8 cellular contexts compared by ENCODE assay signal in the genomic region with DNA sequence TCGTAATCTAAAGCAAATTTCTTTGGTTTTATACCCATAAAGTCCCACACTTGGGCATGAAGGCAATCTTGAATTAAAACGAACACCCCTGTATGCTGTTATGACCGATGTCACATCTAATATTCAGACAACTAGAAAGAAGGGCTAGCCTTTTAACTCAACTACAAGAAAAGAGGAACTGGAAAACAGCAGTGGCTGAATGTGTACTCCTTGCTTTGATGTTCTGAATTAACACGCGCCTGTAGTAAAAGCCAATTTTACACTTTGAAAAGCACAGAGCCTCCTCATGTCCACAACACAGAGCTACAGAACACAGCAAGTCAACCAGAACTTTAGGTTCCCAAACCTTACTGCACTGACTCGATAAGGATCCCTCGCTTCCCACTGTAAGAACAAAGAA.
A peak's percentile ranks its signal among the peaks of the same experiment; 100 is the strongest.
DNase-seq lines count a peak whose midpoint lies in the region; ATAC-seq and TF ChIP-seq lines count a peak whose summit lies in the region.

No MANE protein-coding gene starts in this region.

- peak overlapping the region; percentile 19 for H3K27ac ChIP-seq in suprapubic skin

- H3K27ac Mint-ChIP-seq in activated naive CD4-positive, alpha-beta T cell treated with anti-CD3 and anti-CD28 coated beads, Interleukin-2, amount 50 U/mL, for 72 hours: peak overlapping the region; percentile 32 to 66
- no peak overlapping the region for H3K27ac Mint-ChIP-seq in activated naive CD4-positive, alpha-beta T cell treated with anti-CD3 and anti-CD28 coated beads, Interleukin-2, amount 10 ng/mL, durations not matched to agents 7 days and 5 days
- H3K27ac Mint-ChIP-seq in brain: peak overlapping the region; percentile 17 to 98 (median 59)
- no peak overlapping the region for H3K27ac Mint-ChIP-seq in activated CD4-positive, alpha-beta T cell treated with anti-CD3 and anti-CD28 coated beads, Interleukin-2, amount 10 ng/mL, durations not matched to agents 7 days and 5 days

- TF ChIP-seq CTCF in brain (conservative IDR thresholded peaks at IDR 0.05) (no peak), suprapubic skin (IDR thresholded peaks at IDR 0.05) (no peak)

- no peak for DNase-seq in activated naive CD4-positive, alpha-beta T cell treated with anti-CD3 and anti-CD28 coated beads, Interleukin-2, amount 50 U/mL, for 72 hours (ENCODE audit: low spot score in 2 of 2)
- DNase-seq in activated naive CD4-positive, alpha-beta T cell treated with anti-CD3 and anti-CD28 coated beads, Interleukin-2, amount 10 ng/mL, durations not matched to agents 7 days and 5 days: no peak
- DNase-seq in suprapubic skin (ENCODE audit: low spot score in 2 of 2): no peak
- DNase-seq in activated CD4-positive, CD25-positive, alpha-beta regulatory T cell (lab: John Stamatoyannopoulos, UW): no peak
- no peak for DNase-seq in activated CD4-positive, alpha-beta T cell treated with anti-CD3 and anti-CD28 coated beads, Interleukin-2, amount 10 ng/mL, durations not matched to agents 7 days and 5 days
- no peak for DNase-seq in effector CD4-positive, alpha-beta T cell

- no peak overlapping the region for H3K4me3 ChIP-seq in suprapubic skin

- no peak for ATAC-seq in activated naive CD4-positive, alpha-beta T cell treated with anti-CD3 and anti-CD28 coated beads, Interleukin-2, amount 50 U/mL, for 72 hours
- peak; percentile 69 for ATAC-seq in HG03342 (IDR thresholded peaks at IDR 0.05; ENCODE audit: unreplicated experiment)

- no peak overlapping the region for H3K4me3 Mint-ChIP-seq in activated naive CD4-positive, alpha-beta T cell treated with anti-CD3 and anti-CD28 coated beads, Interleukin-2, amount 10 ng/mL, durations not matched to agents 7 days and 5 days
- H3K4me3 Mint-ChIP-seq in brain: no peak overlapping the region
- H3K4me3 Mint-ChIP-seq in activated CD4-positive, alpha-beta T cell treated with anti-CD3 and anti-CD28 coated beads, Interleukin-2, amount 10 ng/mL, durations not matched to agents 7 days and 5 days: no peak overlapping the region

- no peaks in the 10 kb centered on the region for H3K9me3 ChIP-seq in suprapubic skin

- H3K9me3 Mint-ChIP-seq in activated naive CD4-positive, alpha-beta T cell treated with anti-CD3 and anti-CD28 coated beads, Interleukin-2, amount 50 U/mL, for 72 hours: peaks cover 0 to 4% of the 10 kb centered on the region in 2 donors
- peaks cover 10% of the 10 kb centered on the region for H3K9me3 Mint-ChIP-seq in activated naive CD4-positive, alpha-beta T cell treated with anti-CD3 and anti-CD28 coated beads, Interleukin-2, amount 10 ng/mL, durations not matched to agents 7 days and 5 days
- peaks cover 12 to 18% (median 13%) of the 10 kb centered on the region in 5 experiments for H3K9me3 Mint-ChIP-seq in brain
- H3K9me3 Mint-ChIP-seq in activated CD4-positive, alpha-beta T cell treated with anti-CD3 and anti-CD28 coated beads, Interleukin-2, amount 10 ng/mL, durations not matched to agents 7 days and 5 days: peaks cover 10% of the 10 kb centered on the region

- CTCF ChIA-PET in activated naive CD4-positive, alpha-beta T cell treated with anti-CD3 and anti-CD28 coated beads, Interleukin-2, amount 10 ng/mL, durations not matched to agents 7 days and 5 days (lab: Charles Lee): interaction anchor here (1.1 to 1.9 kb wide), 2 partner anchors 37 to 109 kb away, joined by 3 to 4 read pairs; no protein-coding TSS in a partner anchor
- CTCF ChIA-PET in activated CD4-positive, alpha-beta T cell treated with anti-CD3 and anti-CD28 coated beads, Interleukin-2, amount 10 ng/mL, durations not matched to agents 7 days and 5 days (lab: Charles Lee): interaction anchor here (1.2 kb wide), 1 partner anchor 13 kb away, joined by 3 read pairs; no protein-coding TSS in a partner anchor

- TF ChIP-seq POLR2A in suprapubic skin (IDR thresholded peaks at IDR 0.05): no peak

- H3K36me3 ChIP-seq in suprapubic skin: no peaks in the 10 kb centered on the region

- TF ChIP-seq EP300 in suprapubic skin (IDR thresholded peaks at IDR 0.05): no peak

- peaks cover 41% of the 10 kb centered on the region for H3K4me1 ChIP-seq in suprapubic skin

- H3K27me3 ChIP-seq in suprapubic skin: no peaks in the 10 kb centered on the region

- POLR2A ChIA-PET in activated CD4-positive, alpha-beta T cell treated with anti-CD3 and anti-CD28 coated beads, Interleukin-2, amount 10 ng/mL, durations not matched to agents 7 days and 5 days (lab: Charles Lee): no interaction called here

- H3K27me3 Mint-ChIP-seq in activated naive CD4-positive, alpha-beta T cell treated with anti-CD3 and anti-CD28 coated beads, Interleukin-2, amount 10 ng/mL, durations not matched to agents 7 days and 5 days: no peaks in the 10 kb centered on the region
- H3K27me3 Mint-ChIP-seq in brain: no peaks in the 10 kb centered on the region
- no peaks in the 10 kb centered on the region for H3K27me3 Mint-ChIP-seq in activated CD4-positive, alpha-beta T cell treated with anti-CD3 and anti-CD28 coated beads, Interleukin-2, amount 10 ng/mL, durations not matched to agents 7 days and 5 days

- WGBS in suprapubic skin: 70% methylated on average over 7 of the region's 7 CpGs

- H3K36me3 Mint-ChIP-seq in activated naive CD4-positive, alpha-beta T cell treated with anti-CD3 and anti-CD28 coated beads, Interleukin-2, amount 50 U/mL, for 72 hours: peaks cover 0 to 16% of the 10 kb centered on the region in 2 donors
- peaks cover 54% of the 10 kb centered on the region for H3K36me3 Mint-ChIP-seq in activated naive CD4-positive, alpha-beta T cell treated with anti-CD3 and anti-CD28 coated beads, Interleukin-2, amount 10 ng/mL, durations not matched to agents 7 days and 5 days
- peaks cover 23% of the 10 kb centered on the region for H3K36me3 Mint-ChIP-seq in brain
- H3K36me3 Mint-ChIP-seq in activated CD4-positive, alpha-beta T cell treated with anti-CD3 and anti-CD28 coated beads, Interleukin-2, amount 10 ng/mL, durations not matched to agents 7 days and 5 days (ENCODE audit: low read depth): peaks cover 68% of the 10 kb centered on the region

- peaks cover 73% of the 10 kb centered on the region for H3K4me1 Mint-ChIP-seq in activated naive CD4-positive, alpha-beta T cell treated with anti-CD3 and anti-CD28 coated beads, Interleukin-2, amount 10 ng/mL, durations not matched to agents 7 days and 5 days
- peaks cover 96% of the 10 kb centered on the region for H3K4me1 Mint-ChIP-seq in brain
- peaks cover 75% of the 10 kb centered on the region for H3K4me1 Mint-ChIP-seq in activated CD4-positive, alpha-beta T cell treated with anti-CD3 and anti-CD28 coated beads, Interleukin-2, amount 10 ng/mL, durations not matched to agents 7 days and 5 days

Comparison
In these comparisons a context has a peak if more than half of its experiments do, and no peak if none do; other contexts are left out.
1. H3K27ac Mint-ChIP-seq: peak in activated naive CD4-positive, alpha-beta T cell treated with anti-CD3 and anti-CD28 coated beads, Interleukin-2, amount 50 U/mL, for 72 hours (2 of 2) and brain (5 of 5); none in activated naive CD4-positive, alpha-beta T cell treated with anti-CD3 and anti-CD28 coated beads, Interleukin-2, amount 10 ng/mL, durations not matched to agents 7 days and 5 days (single experiment) and activated CD4-positive, alpha-beta T cell treated with anti-CD3 and anti-CD28 coated beads, Interleukin-2, amount 10 ng/mL, durations not matched to agents 7 days and 5 days (single experiment).